ENCODE assay signal across 10 cellular contexts in genomic region chr4:153221783-153222161, GRCh38. TPM values are rescaled to one million over a fixed set of nuclear protein-coding genes. Genes with fewer than 3 reads are reported as not detected.
DNase-seq lines count a peak whose midpoint lies in the region; ATAC-seq and TF ChIP-seq lines count a peak whose summit lies in the region.
"Had no signal": no experiment of that assay in that cellular context is flagged by ENCODE, and none has a peak within 500 bp of the region (broad histone marks: within the 10 kb centered on the region; RNA-seq: fewer than 3 reads in every experiment).

No MANE protein-coding gene starts in this region.

- 72 to 84% methylated on average over 6 of the region's 6 CpGs for WGBS in sigmoid colon, 2 donors

- peak overlapping the region; percentile 67; the same call in 1 of the 2 replicates for H3K4me3 ChIP-seq in DOHH2 (ENCODE audit: low read length)
- peak overlapping the region; percentile 76 for H3K4me3 ChIP-seq in WERI-Rb-1 (ENCODE audit: low read depth, low read length)
- peak overlapping the region; percentile 73 for H3K4me3 ChIP-seq in fibroblast of villous mesenchyme (ENCODE audit: low read depth, low read length)
- H3K4me3 ChIP-seq in sigmoid colon, result peak overlapping the region; percentile 62 to 81 (median 69)

- DNase-seq in WERI-Rb-1 (no peak), fibroblast of villous mesenchyme (ENCODE audit: low read depth) (no peak), sigmoid colon (no peak), DMS 273 treated with DMSO at 0.1 percent for 48 hours (lab: John Stamatoyannopoulos, UW) (no peak), HUDEP-2 (lab: John Stamatoyannopoulos, UW; ENCODE audit: unreplicated experiment in 76 of 76) (no peak)
- DNase-seq: NCI-H510A had no signal

- H3K27me3 ChIP-seq in DOHH2 (ENCODE audit: control insufficient read depth, low read length), result peaks cover 20% of the 10 kb centered on the region
- H3K27me3 ChIP-seq in WERI-Rb-1 (ENCODE audit: insufficient read depth, low read depth, severe bottlenecking), result no peaks in the 10 kb centered on the region
- no peaks in the 10 kb centered on the region for H3K27me3 ChIP-seq in sigmoid colon

- no peaks in the 10 kb centered on the region for H3K79me2 ChIP-seq in DOHH2 (ENCODE audit: control insufficient read depth, low read length)

- TF ChIP-seq POLR2A in sigmoid colon (IDR thresholded peaks at IDR 0.05), result no peak

- H3K27ac ChIP-seq in DOHH2 (ENCODE audit: low read depth, low read length), result no peak overlapping the region
- H3K27ac ChIP-seq in WERI-Rb-1, result peak overlapping the region; percentile 96
- peak overlapping the region; percentile 90 to 96 (median 94) for H3K27ac ChIP-seq in sigmoid colon

- H3K4me2 ChIP-seq in DOHH2 (ENCODE audit: low read length), result peak overlapping the region; percentile 91

- H3K36me3 ChIP-seq in DOHH2 (ENCODE audit: control insufficient read depth, low read length), result no peaks in the 10 kb centered on the region
- peaks cover 10% of the 10 kb centered on the region for H3K36me3 ChIP-seq in WERI-Rb-1
- H3K36me3 ChIP-seq in sigmoid colon, result no peaks in the 10 kb centered on the region

- H3K9me2 ChIP-seq in DOHH2 (replicated peaks; ENCODE audit: control insufficient read depth, low read length), result no peaks in the 10 kb centered on the region

- intact Hi-C loops in sigmoid colon (cut with DNase I), result loop anchor here (5.0 kb wide), 2 partner anchors 69 to 96 kb away; no protein-coding TSS in a partner anchor

- ATAC-seq in GM18873 (IDR thresholded peaks at IDR 0.05; ENCODE audit: low FRiP score, unreplicated experiment) (no peak), GM21423 (IDR thresholded peaks at IDR 0.05; ENCODE audit: unreplicated experiment) (no peak)

- peaks cover 8% of the 10 kb centered on the region for H3F3A ChIP-seq in DOHH2 (ENCODE audit: control insufficient read depth, insufficient read depth)

- H3K4me1 ChIP-seq in DOHH2 (ENCODE audit: control insufficient read depth, low read length) (peaks cover 31% of the 10 kb centered on the region), sigmoid colon (peaks cover 0 to 31% (median 18%) of the 10 kb centered on the region in 4 donors)

- TF ChIP-seq CTCF in DOHH2 (IDR thresholded peaks at IDR 0.05; ENCODE audit: low read depth, low read length, poor library complexity, severe bottlenecking), result no peak
- TF ChIP-seq CTCF in WERI-Rb-1 (IDR thresholded peaks at IDR 0.05; ENCODE audit: low read depth, low read length), result no peak
- no peak for TF ChIP-seq CTCF in fibroblast of villous mesenchyme (IDR thresholded peaks at IDR 0.05; ENCODE audit: insufficient read depth, low read depth, low read length)
- TF ChIP-seq CTCF in sigmoid colon (IDR thresholded peaks at IDR 0.05), result no peak

- TF ChIP-seq EP300 in sigmoid colon (IDR thresholded peaks at IDR 0.05), result no peak

- H4K20me1 ChIP-seq in DOHH2 (ENCODE audit: control insufficient read depth, insufficient read depth, low read depth, low read length), result no peaks in the 10 kb centered on the region

- H3K9me3 ChIP-seq in DOHH2 (ENCODE audit: control insufficient read depth, insufficient read depth, low read length), result peaks cover 19% of the 10 kb centered on the region
- H3K9me3 ChIP-seq in WERI-Rb-1 (ENCODE audit: severe bottlenecking), result no peaks in the 10 kb centered on the region
- no peaks in the 10 kb centered on the region for H3K9me3 ChIP-seq in sigmoid colon
- H3K9me3 ChIP-seq: mucosa of descending colon had no signal

RNA-seq across cellular contexts. Expression of gene TRIM2, which starts 17.5 kb away (rescaled TPM):
- total RNA-seq in fibroblast of villous mesenchyme (35.1 and 38.0 TPM in 2 replicates), sigmoid colon (10 to 100 TPM; 31.6 to 51.7 (median 34.7) TPM)
- 10 to 100 TPM; 19.8 to 26.8 (median 25.5) TPM for polyA plus RNA-seq in sigmoid colon
